Comparison of ENCODE assay signal across 22 cellular contexts in genomic region chr15:48667701-48668100, GRCh38. TPM values are rescaled to one million over a fixed set of nuclear protein-coding genes. Genes with fewer than 3 reads are reported as not detected.
DNase-seq lines count a peak whose midpoint lies in the region; ATAC-seq and TF ChIP-seq lines count a peak whose summit lies in the region.
"Had no signal": no experiment of that assay in that cellular context is flagged by ENCODE, and none has a peak within 500 bp of the region (broad histone marks: within the 10 kb centered on the region; RNA-seq: fewer than 3 reads in every experiment).

No MANE protein-coding gene starts in this region.

- 0 out of 2 replicates have a peak, but pooled peaks cover 7% of the 10 kb centered on the region for H3K9me2 ChIP-seq in PC-3 (replicated peaks; ENCODE audit: low read length)

- no peak for TF ChIP-seq POLR2A in lower leg skin (IDR thresholded peaks at IDR 0.05)

- TF ChIP-seq CTCF in BJ (IDR thresholded peaks at IDR 0.05; ENCODE audit: insufficient read depth, low read depth, low read length) (no peak), PC-3 (conservative IDR thresholded peaks at IDR 0.05; ENCODE audit: low read depth, low read length) (no peak), choroid plexus epithelial cell (conservative IDR thresholded peaks at IDR 0.05; ENCODE audit: low read depth, low read length) (no peak), osteoblast (IDR thresholded peaks at IDR 0.05; ENCODE audit: extremely low read depth, low read depth, low read length) (no peak), lower leg skin (IDR thresholded peaks at IDR 0.05) (no peak)

- POLR2A ChIA-PET in BJ (lab: Charles Lee), result interaction anchor here (0.6 kb wide), 1 partner anchor 26 kb away, joined by 3 read pairs; no protein-coding TSS in a partner anchor
- POLR2A ChIA-PET in PC-3 (lab: Charles Lee; ENCODE audit: unreplicated experiment), result no interaction called here

- CTCF ChIA-PET in BJ (lab: Yijun Ruan, JAX) (no interaction called here), PC-3 (lab: Charles Lee) (no interaction called here)

- peaks cover 33% of the 10 kb centered on the region for H3K4me1 ChIP-seq in PC-3 (ENCODE audit: insufficient read depth, low read length)
- peaks cover 37% of the 10 kb centered on the region for H3K4me1 ChIP-seq in osteoblast (ENCODE audit: insufficient read depth, low read length)
- H3K4me1 ChIP-seq: esophagus muscularis mucosa, uterus had no signal

- no peak overlapping the region for H3K4me3 ChIP-seq in BJ (ENCODE audit: low read depth, low read length)
- no peak overlapping the region for H3K4me3 ChIP-seq in PC-3 (ENCODE audit: low read length)
- H3K4me3 ChIP-seq in choroid plexus epithelial cell (ENCODE audit: low read depth, low read length), result no peak overlapping the region
- H3K4me3 ChIP-seq in osteoblast (ENCODE audit: insufficient read depth, low read length), result no peak overlapping the region
- H3K4me3 ChIP-seq in lower leg skin (ENCODE audit: low read depth, poor library complexity, severe bottlenecking), result no peak overlapping the region
- H3K4me3 ChIP-seq: esophagus muscularis mucosa, MG63, PC-9, uterus had no signal

- H3K79me2 ChIP-seq in PC-3 (ENCODE audit: low read length) (no peaks in the 10 kb centered on the region), osteoblast (ENCODE audit: insufficient read depth, low read length) (no peaks in the 10 kb centered on the region)

- no TSS peak for BruUV-seq in PC-3 (replicated peaks; lab: Mats Ljungman, UMichigan)

- H3K9ac ChIP-seq in PC-3 (ENCODE audit: low read length), result peak overlapping the region; percentile 18; the same call in 1 of the 2 replicates

- H3K4me2 ChIP-seq in PC-3 (ENCODE audit: low read length) (peak overlapping the region; percentile 60), osteoblast (ENCODE audit: insufficient read depth, low read length) (peak overlapping the region; percentile 63)
- H3K4me2 ChIP-seq: PC-9 had no signal

- WGBS in lower leg skin, 2 donors, result 60 to 65% methylated on average over 1 of the region's 1 CpG

- H3F3A ChIP-seq in PC-3 (ENCODE audit: low read length, unreplicated experiment), result no peaks in the 10 kb centered on the region

- H4K20me1 ChIP-seq in PC-3 (ENCODE audit: low read length) (no peaks in the 10 kb centered on the region), osteoblast (ENCODE audit: insufficient read depth, low read length) (no peaks in the 10 kb centered on the region)

- H3K9me3 ChIP-seq in PC-3 (ENCODE audit: low read length) (no peaks in the 10 kb centered on the region), osteoblast (ENCODE audit: low read depth, low read length) (no peaks in the 10 kb centered on the region)
- H3K9me3 ChIP-seq: esophagus muscularis mucosa, uterus had no signal

- H3K27me3 ChIP-seq in BJ (ENCODE audit: control insufficient read depth, insufficient read depth, low read length) (no peaks in the 10 kb centered on the region), PC-3 (ENCODE audit: low read length) (no peaks in the 10 kb centered on the region), osteoblast (ENCODE audit: insufficient read depth, low read length) (no peaks in the 10 kb centered on the region)
- H3K27me3 ChIP-seq: esophagus muscularis mucosa, MG63, uterus had no signal

- H3K27ac ChIP-seq in PC-3 (ENCODE audit: low read length), result peak overlapping the region; percentile 69
- H3K27ac ChIP-seq in osteoblast (ENCODE audit: low read depth, low read length), result peak overlapping the region; percentile 87
- H3K27ac ChIP-seq: esophagus muscularis mucosa, PC-9, uterus had no signal

- ATAC-seq in PC-3, result peak; percentile 48
- ATAC-seq in GM19455 (IDR thresholded peaks at IDR 0.05; ENCODE audit: unreplicated experiment), result no peak
- ATAC-seq: activated CD4-positive, CD25-positive, alpha-beta regulatory T cell treated with anti-CD3 and anti-CD28 coated beads, Interleukin-2, amount 50 U/mL, for 24 hours had no signal

- DNase-seq in BJ (ENCODE audit: low read depth) (peak; percentile 31), PC-3 (peak; percentile 61), choroid plexus epithelial cell (ENCODE audit: low read depth) (peak; percentile 64), osteoblast (ENCODE audit: insufficient read length, low spot score, missing footprints) (peak; percentile 38), ecto neural progenitor cell (ENCODE audit: low spot score) (no peak), anterior cingulate cortex (lab: John Stamatoyannopoulos, UW) (no peak), lower leg skin (ENCODE audit: low spot score in 2 of 2) (no peak)
- DNase-seq: activated CD4-positive, alpha-beta memory T cell treated with anti-CD3 and anti-CD28 coated beads for 36 hours; CD4-positive, CD25-positive, alpha-beta regulatory T cell; glutamatergic neuron; mesendoderm; MG63; NCI-H524; nucleus accumbens; PC-9; SHP77 treated with DMSO at 0.1 percent for 48 hours; small intestine; stimulated activated CD4-positive, alpha-beta T cell treated with anti-CD3 and anti-CD28 coated beads, Interleukin-1b, Interleukin-23, amount 100 ng/mL, for 48 hours; uterus had no signal

- intact Hi-C loops in PC-3 (cut with micrococcal nuclease), result loop anchor here (5.0 kb wide), 1 partner anchor 40 kb away; no protein-coding TSS in a partner anchor
- intact Hi-C loops in lower leg skin (cut with DNase I; ENCODE audit: low total_unique reads), result no loop called here

- H2AFZ ChIP-seq in PC-3 (ENCODE audit: low read length), result peak overlapping the region; percentile 25
- H2AFZ ChIP-seq in osteoblast (ENCODE audit: low read length), result peak overlapping the region; percentile 61
- H2AFZ ChIP-seq: PC-9 had no signal

- H3K36me3 ChIP-seq in BJ (ENCODE audit: control insufficient read depth, insufficient read depth, low read length) (no peaks in the 10 kb centered on the region), PC-3 (ENCODE audit: low read depth, low read length) (no peaks in the 10 kb centered on the region), osteoblast (ENCODE audit: insufficient read depth, low read length) (no peaks in the 10 kb centered on the region)
- H3K36me3 ChIP-seq: esophagus muscularis mucosa, MG63, uterus had no signal

RNA-seq across cellular contexts. Expression of gene FBN1, which starts 22.2 kb away (rescaled TPM):
- polyA plus RNA-seq in BJ (2011; rRNA removed), result 565 and 572 TPM in 2 replicates
- 644 and 710 TPM in 2 replicates for polyA minus RNA-seq in BJ (2011; rRNA and poly(A)+ RNA removed)
- total RNA-seq in PC-3 (2014; rRNA removed), result 6.7 and 7.4 TPM in 2 replicates
- 1,453 and 1,556 TPM in 2 replicates for total RNA-seq in osteoblast
- 10 to 100 TPM; 15.0 to 59.3 (median 24.0) TPM for total RNA-seq in lower leg skin
- polyA plus RNA-seq: CD4-positive, CD25-positive, alpha-beta regulatory T cell had no signal

Comparison
In these comparisons a context has a peak if more than half of its experiments do, and no peak if none do; other contexts are left out.
1. DNase-seq: peak in BJ (single experiment), PC-3 (single experiment), choroid plexus epithelial cell (single experiment) and osteoblast (single experiment); none in ecto neural progenitor cell (single experiment), anterior cingulate cortex (0 of 58) and lower leg skin (0 of 2).
2. RNA of gene FBN1, which starts 22.2 kb away (total RNA-seq): 1,453 to 1,556 TPM in osteoblast; 15.0 to 59.3 TPM in lower leg skin and 6.7 to 7.4 TPM in PC-3; every median in the first group is over 10 times any median in the second.